ENCODE assay signal across 1 cellular context in the genomic region with DNA sequence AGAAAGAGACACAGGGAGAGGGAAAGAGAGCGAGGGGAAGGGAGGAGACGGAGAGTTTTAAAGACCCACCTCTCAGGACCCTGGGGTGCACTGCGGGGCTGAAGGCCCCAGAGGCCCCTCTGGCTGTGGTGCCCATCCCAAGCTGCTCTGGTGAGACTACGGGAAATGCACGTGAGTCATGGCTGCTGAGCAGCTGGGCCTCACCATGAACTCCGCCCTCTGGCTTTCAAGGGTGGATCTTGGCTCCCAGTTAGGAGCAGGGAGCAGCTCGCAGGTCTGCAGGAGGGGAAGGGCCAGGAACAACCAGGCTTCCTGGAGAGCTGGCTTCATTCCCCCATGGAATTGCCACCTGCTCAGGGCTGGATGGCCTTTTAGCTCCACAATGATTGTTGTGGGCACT.
TF ChIP-seq lines count a peak whose summit lies in the region.

No MANE protein-coding gene starts in this region.

TF ChIP-seq in K562, 482 proteins besides CTCF, POLR2A, EP300 and RAD21 (continued from another document):
- TF ChIP-seq, protein P1, sequence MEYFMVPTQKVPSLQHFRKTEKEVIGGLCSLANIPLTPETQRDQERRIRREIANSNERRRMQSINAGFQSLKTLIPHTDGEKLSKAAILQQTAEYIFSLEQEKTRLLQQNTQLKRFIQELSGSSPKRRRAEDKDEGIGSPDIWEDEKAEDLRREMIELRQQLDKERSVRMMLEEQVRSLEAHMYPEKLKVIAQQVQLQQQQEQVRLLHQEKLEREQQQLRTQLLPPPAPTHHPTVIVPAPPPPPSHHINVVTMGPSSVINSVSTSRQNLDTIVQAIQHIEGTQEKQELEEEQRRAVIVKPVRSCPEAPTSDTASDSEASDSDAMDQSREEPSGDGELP (CRISPR knock-in tag; IDR thresholded peaks at IDR 0.05; ENCODE audit: borderline replicate concordance): peak; percentile 73
- TF ChIP-seq BCL6 (CRISPR knock-in tag; IDR thresholded peaks at IDR 0.05): no peak
- no peak for TF ChIP-seq FOXK1 (CRISPR knock-in tag; IDR thresholded peaks at IDR 0.05; ENCODE audit: borderline replicate concordance)
- no peak for TF ChIP-seq NR3C1 (CRISPR knock-in tag; IDR thresholded peaks at IDR 0.05)
- no peak for TF ChIP-seq SLC30A9 (CRISPR knock-in tag; IDR thresholded peaks at IDR 0.05)
